Comparison of ENCODE assay signal across 8 cellular contexts in genomic region chr20:62776692-62777527, GRCh38. TPM values are rescaled to one million over a fixed set of nuclear protein-coding genes. Genes with fewer than 3 reads are reported as not detected.
A peak's percentile ranks its signal among the peaks of the same experiment; 100 is the strongest.
DNase-seq lines count a peak whose midpoint lies in the region; ATAC-seq and TF ChIP-seq lines count a peak whose summit lies in the region.

No MANE protein-coding gene starts in this region.

- intact Hi-C loops in activated B cell treated with CpG ODN at 0.5 μM for 24 hours (cut with micrococcal nuclease) = loop anchor here (1.0 to 2.0 kb wide), 2 partner anchors 17 to 36 kb away; no protein-coding TSS in a partner anchor

- ATAC-seq in activated B cell treated with CpG ODN at 0.5 μM for 24 hours (ENCODE audit: low read depth) = peak; percentile 77

- H3K9me3 ChIP-seq in endodermal cell (ENCODE audit: control insufficient read depth, low read length) = no peaks in the 10 kb centered on the region

- H2AFZ ChIP-seq in KMS-11 (ENCODE audit: low read depth) = peak overlapping the region; percentile 60

- CTCF ChIA-PET in activated B cell treated with CpG ODN at 0.5 μM for 24 hours (lab: Charles Lee) = no interaction called here

- H3K9me3 Mint-ChIP-seq in activated B cell treated with CpG ODN at 0.5 μM for 24 hours = no peaks in the 10 kb centered on the region
- peaks cover 2% of the 10 kb centered on the region for H3K9me3 Mint-ChIP-seq in endodermal cell

- H3K27me3 ChIP-seq in KMS-11 (ENCODE audit: insufficient read depth, low read depth) = peaks cover 90% of the 10 kb centered on the region
- no peaks in the 10 kb centered on the region for H3K27me3 ChIP-seq in endodermal cell (ENCODE audit: control insufficient read depth, insufficient read depth, low read length, poor library complexity, severe bottlenecking)

- no peak overlapping the region; the same call in 1 of the 2 replicates for H3K4me2 ChIP-seq in KMS-11

- H3K27me3 Mint-ChIP-seq in activated B cell treated with CpG ODN at 0.5 μM for 24 hours (no peaks in the 10 kb centered on the region), endodermal cell (ENCODE audit: insufficient read depth) (no peaks in the 10 kb centered on the region)

- no peaks in the 10 kb centered on the region for H3K36me3 Mint-ChIP-seq in activated B cell treated with CpG ODN at 0.5 μM for 24 hours (ENCODE audit: low read depth)
- H3K36me3 Mint-ChIP-seq in endodermal cell (ENCODE audit: low read depth) = no peaks in the 10 kb centered on the region

- H3K4me1 ChIP-seq in KMS-11 (ENCODE audit: low read depth, poor library complexity, severe bottlenecking) (no peaks in the 10 kb centered on the region), endodermal cell (ENCODE audit: control insufficient read depth, insufficient read depth, low read length) (no peaks in the 10 kb centered on the region)

- H3K4me1 Mint-ChIP-seq in activated B cell treated with CpG ODN at 0.5 μM for 24 hours (peaks cover 25% of the 10 kb centered on the region), endodermal cell (no peaks in the 10 kb centered on the region)

- H3K9ac ChIP-seq in KMS-11 (no peak overlapping the region), endodermal cell (ENCODE audit: extremely low read depth, low read length, poor library complexity, severe bottlenecking) (no peak overlapping the region)

- TF ChIP-seq CTCF in KMS-11 (conservative IDR thresholded peaks at IDR 0.05; ENCODE audit: low read depth, low read length) (no peak), activated B cell treated with CpG ODN at 0.5 μM for 24 hours (IDR thresholded peaks at IDR 0.05) (no peak), endodermal cell (conservative IDR thresholded peaks at IDR 0.05) (no peak)

- H3K4me3 Mint-ChIP-seq in activated B cell treated with CpG ODN at 0.5 μM for 24 hours (peak overlapping the region; percentile 38), endodermal cell (no peak overlapping the region)

- no peak overlapping the region for H3K27ac ChIP-seq in KMS-11
- no peak overlapping the region for H3K27ac ChIP-seq in endodermal cell (ENCODE audit: low read depth, low read length)
- H3K27ac ChIP-seq in caudate nucleus (ENCODE audit: low read depth, low read length) = no peak overlapping the region

- no peaks in the 10 kb centered on the region for H3K36me3 ChIP-seq in KMS-11 (ENCODE audit: insufficient read depth)
- no peaks in the 10 kb centered on the region for H3K36me3 ChIP-seq in endodermal cell (ENCODE audit: control insufficient read depth, insufficient read depth, low read length)

- H3K27ac Mint-ChIP-seq in activated B cell treated with CpG ODN at 0.5 μM for 24 hours (peak overlapping the region; percentile 76), endodermal cell (no peak overlapping the region)

- POLR2A ChIA-PET in activated B cell treated with CpG ODN at 0.5 μM for 24 hours (lab: Charles Lee) = no interaction called here

- no peak overlapping the region for H3K4me3 ChIP-seq in KMS-11 (IDR thresholded peaks at IDR 0.05; ENCODE audit: insufficient read depth, low read depth, low read length)
- H3K4me3 ChIP-seq in endodermal cell (ENCODE audit: low read length) = no peak overlapping the region

- peak; percentile 72 for DNase-seq in Daoy (ENCODE audit: low read depth)
- DNase-seq in activated B cell treated with CpG ODN at 0.5 μM for 24 hours = no peak
- DNase-seq in endodermal cell = peak; percentile 90
- DNase-seq in stimulated activated CD4-positive, alpha-beta T cell treated with anti-CD3 and anti-CD28 coated beads, Interleukin-4, amount 100 ng/mL, for 1 hour = peak; percentile 55
- DNase-seq in caudate nucleus (lab: John Stamatoyannopoulos, UW) = no peak
- DNase-seq in hypothalamus (lab: John Stamatoyannopoulos, UW) = no peak
- no peak for DNase-seq in Ammon's horn (ENCODE audit: low spot score)

- WGBS in endodermal cell (ENCODE audit: insufficient coverage in 1 of 2, insufficient read length in 1 of 2), 2 experiments = 86 to 90% methylated on average over 11 to 14 of the region's 14 CpGs

- no peaks in the 10 kb centered on the region for H3K79me2 ChIP-seq in KMS-11 (ENCODE audit: insufficient read depth, low read depth)

- no peaks in the 10 kb centered on the region for H4K20me1 ChIP-seq in KMS-11 (ENCODE audit: insufficient read depth)

RNA-seq across cellular contexts. Expression of gene MRGBP, which starts 19.4 kb away (rescaled TPM):
- total RNA-seq in Daoy (2014; rRNA removed; shearing (Covaris generic)) = 22.4 and 27.1 TPM in 2 replicates
- total RNA-seq in activated B cell treated with CpG ODN at 0.5 μM for 24 hours (9.8 and 10.7 TPM in 2 replicates), endodermal cell (10 to 100 TPM; 14.3 to 18.7 TPM)
- polyA plus RNA-seq in endodermal cell (2013, experiment 1 of 2) = 18.3 TPM
- 18.5 TPM for polyA plus RNA-seq in endodermal cell (2013, experiment 2 of 2)

RNA-seq across cellular contexts. Expression of gene OGFR, which starts 27.7 kb away (rescaled TPM):
- 44.2 and 55.0 TPM in 2 replicates for total RNA-seq in Daoy (2014; rRNA removed; shearing (Covaris generic))
- total RNA-seq in activated B cell treated with CpG ODN at 0.5 μM for 24 hours = 74.6 and 78.9 TPM in 2 replicates
- 10 to 100 TPM; 28.1 to 28.5 TPM for total RNA-seq in endodermal cell
- polyA plus RNA-seq in endodermal cell (2013, experiment 1 of 2) = 23.9 TPM
- 19.5 TPM for polyA plus RNA-seq in endodermal cell (2013, experiment 2 of 2)

RNA-seq across cellular contexts. Expression of gene COL9A3, which starts 39.9 kb away (rescaled TPM):
- 0.97 and 6.1 TPM in 2 replicates for total RNA-seq in Daoy (2014; rRNA removed; shearing (Covaris generic))
- 33.2 and 37.6 TPM in 2 replicates for total RNA-seq in activated B cell treated with CpG ODN at 0.5 μM for 24 hours
- 100 to 1,000 TPM in 1 of 2 donors, 10 to 100 TPM in 1; 48.9 to 133 TPM for total RNA-seq in endodermal cell
- polyA plus RNA-seq in endodermal cell (2013, experiment 1 of 2) = 71.6 TPM
- polyA plus RNA-seq in endodermal cell (2013, experiment 2 of 2) = 66.6 TPM

Comparison
In these comparisons a context has a peak if more than half of its experiments do, and no peak if none do; other contexts are left out.
1. DNase-seq: peak in Daoy (single experiment), endodermal cell (single experiment) and stimulated activated CD4-positive, alpha-beta T cell treated with anti-CD3 and anti-CD28 coated beads, Interleukin-4, amount 100 ng/mL, for 1 hour (single experiment); none in activated B cell treated with CpG ODN at 0.5 μM for 24 hours (single experiment), caudate nucleus (0 of 61), hypothalamus (0 of 51) and Ammon's horn (single experiment).